Comparison of ENCODE assay signal across 8 cellular contexts in genomic region chr20:58870293-58871014, GRCh38. TPM values are rescaled to one million over a fixed set of nuclear protein-coding genes. Genes with fewer than 3 reads are reported as not detected.
A peak's percentile ranks its signal among the peaks of the same experiment; 100 is the strongest.
DNase-seq lines count a peak whose midpoint lies in the region; ATAC-seq and FAIRE-seq lines count a peak whose summit lies in the region.

No MANE protein-coding gene starts in this region.

- H3K27me3 ChIP-seq in small intestine (ENCODE audit: control insufficient read depth in 2 of 2, insufficient read depth in 2 of 2, low read length in 2 of 2), result no peaks in the 10 kb centered on the region

- ATAC-seq in GM18873 (IDR thresholded peaks at IDR 0.05; ENCODE audit: low FRiP score, unreplicated experiment), result no peak

- WGBS in small intestine, 3 donors, result 49 to 59% (median 54%) methylated on average over 7 of the region's 7 CpGs

- H3K36me3 ChIP-seq in small intestine (ENCODE audit: control insufficient read depth in 2 of 2, insufficient read depth in 2 of 2, low read length in 2 of 2), result no peaks in the 10 kb centered on the region

- peak; percentile 56 to 64 for DNase-seq in NCI-H2081 (lab: John Stamatoyannopoulos, UW)
- no peak for DNase-seq in NCI-H2081 treated with DMSO at 0.1 percent for 48 hours (lab: John Stamatoyannopoulos, UW)
- peak; percentile 35 for DNase-seq in NCI-H1092 treated with DMSO at 0.1 percent for 48 hours (lab: John Stamatoyannopoulos, UW)
- peak; percentile 68 for DNase-seq in SW480 (ENCODE audit: low spot score)
- peak; percentile 84 for DNase-seq in astrocyte of the hippocampus (ENCODE audit: low read depth, low spot score)
- DNase-seq in hippocampal formation (lab: John Stamatoyannopoulos, UW), result peak; percentile 40 to 52
- peak; percentile 73 for DNase-seq in small intestine

- no peaks in the 10 kb centered on the region for H3K4me1 ChIP-seq in small intestine (ENCODE audit: control insufficient read depth in 2 of 2, insufficient read depth in 1 of 2, low read depth in 1 of 2, low read length in 1 of 2)

- no peak overlapping the region for H3K4me3 ChIP-seq in small intestine (ENCODE audit: low read depth in 1 of 2, low read length in 2 of 2)

- H3K27ac ChIP-seq in small intestine (ENCODE audit: low read depth in 1 of 2, low read length in 1 of 2), result no peak overlapping the region

- H3K9me3 ChIP-seq in small intestine (ENCODE audit: control insufficient read depth, low read depth), result no peaks in the 10 kb centered on the region

- FAIRE-seq in small intestine (lab: Jason Lieb, UNC), result no peak

RNA-seq across cellular contexts. Expression of gene GNAS, which starts 17.9 kb away (rescaled TPM):
- 100 to 1,000 TPM; 493 to 875 (median 519) TPM for polyA plus RNA-seq in small intestine

RNA-seq across cellular contexts. Expression of gene GNAS-AS1, which starts 19.8 kb away (rescaled TPM):
- polyA plus RNA-seq in small intestine, result under 1 TPM in 1 of 3 donors, not detected in 2; 0.37 TPM
